In the genomic region with DNA sequence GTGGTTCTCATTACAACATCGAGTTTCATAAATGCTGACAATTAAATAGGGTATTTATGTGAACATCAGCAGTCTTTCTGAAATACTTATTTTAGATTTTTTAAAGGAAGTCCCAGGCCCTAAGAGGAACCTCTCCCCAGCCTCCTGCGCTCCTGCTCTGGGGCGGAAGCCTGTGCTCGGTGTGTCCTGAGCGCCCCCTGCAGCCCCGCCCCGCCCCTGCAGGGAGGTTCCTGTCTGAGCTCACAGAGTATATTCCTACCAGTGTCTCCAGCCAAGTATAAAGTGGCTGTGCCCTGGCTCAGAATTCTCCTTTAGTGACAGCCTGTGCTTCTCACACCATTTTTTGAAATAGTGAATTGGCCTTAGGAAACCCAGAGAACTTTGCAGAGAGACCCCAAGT, we compare ENCODE assay signal across 19 cellular contexts.
DNase-seq lines count a peak whose midpoint lies in the region; ATAC-seq, FAIRE-seq and TF ChIP-seq lines count a peak whose summit lies in the region.
"Had no signal": no experiment of that assay in that cellular context is flagged by ENCODE, and none has a peak within 500 bp of the region (broad histone marks: within the 10 kb centered on the region; RNA-seq: fewer than 3 reads in every experiment).

No MANE protein-coding gene starts in this region.

- H3K36me3 ChIP-seq in OCI-LY1 (ENCODE audit: insufficient read depth, low read length) (no peaks in the 10 kb centered on the region), HepG2 (replicated peaks in 1 of 2; ENCODE audit: control insufficient read depth in 1 of 2, insufficient read depth in 2 of 2, low read length in 2 of 2) (no peaks in the 10 kb centered on the region), PC-3 (ENCODE audit: low read depth, low read length) (no peaks in the 10 kb centered on the region; the same call in 1 of the 2 replicates)
- H3K36me3 ChIP-seq: spleen, stomach had no signal

- no peak overlapping the region for H3K27ac ChIP-seq in OCI-LY1 (ENCODE audit: low read depth, low read length, poor library complexity, severe bottlenecking)
- no peak overlapping the region for H3K27ac ChIP-seq in HepG2 (ENCODE audit: extremely low read length, insufficient read depth, low read length)
- H3K27ac ChIP-seq in PC-3 (ENCODE audit: low read length): no peak overlapping the region
- H3K27ac ChIP-seq: dorsolateral prefrontal cortex, psoas muscle, spleen, stomach had no signal

- CTCF ChIA-PET in HepG2 (lab: Yijun Ruan, JAX; ENCODE audit: low intra/inter-chr PET ratio, low total read pairs): no interaction called here
- CTCF ChIA-PET in PC-3 (lab: Charles Lee): no interaction called here

- TF ChIP-seq EP300 in HepG2 (IDR thresholded peaks at IDR 0.05; ENCODE audit: low read depth in 2 of 2, low read length in 2 of 2): no peak
- no peak for TF ChIP-seq EP300 in HepG2 (CRISPR knock-in tag; IDR thresholded peaks at IDR 0.05; ENCODE audit: borderline replicate concordance)

- H3K4me2 ChIP-seq in OCI-LY1 (ENCODE audit: low read length): no peak overlapping the region
- no peak overlapping the region for H3K4me2 ChIP-seq in HepG2 (ENCODE audit: low read depth, low read length)
- H3K4me2 ChIP-seq in PC-3 (ENCODE audit: low read length): no peak overlapping the region

- no peak for FAIRE-seq in HepG2 (lab: Jason Lieb, UNC)
- FAIRE-seq: GM19239, islet of Langerhans had no signal

- no peak overlapping the region for H3K4me3 ChIP-seq in Jurkat, Clone E6-1 (ENCODE audit: low read length)
- H3K4me3 ChIP-seq in OCI-LY1 (ENCODE audit: low read depth, low read length, poor library complexity, severe bottlenecking) (no peak overlapping the region), HepG2 (replicated peaks in 1 of 3; ENCODE audit: insufficient read depth in 1 of 3, low read depth in 2 of 3, low read length in 3 of 3) (no peak overlapping the region), PC-3 (ENCODE audit: low read length) (no peak overlapping the region)
- H3K4me3 ChIP-seq: dorsolateral prefrontal cortex, psoas muscle, spleen, stomach had no signal

- H3F3A ChIP-seq in OCI-LY1 (ENCODE audit: insufficient read depth, low read length) (no peaks in the 10 kb centered on the region), PC-3 (ENCODE audit: low read length, unreplicated experiment) (no peaks in the 10 kb centered on the region)

- H3K9ac ChIP-seq in OCI-LY1 (ENCODE audit: low read length) (no peak overlapping the region), HepG2 (ENCODE audit: insufficient read depth, low read depth, low read length) (no peak overlapping the region), PC-3 (ENCODE audit: low read length) (no peak overlapping the region)

- no peaks in the 10 kb centered on the region for H3K79me2 ChIP-seq in OCI-LY1 (ENCODE audit: insufficient read depth, low read length)
- no peaks in the 10 kb centered on the region for H3K79me2 ChIP-seq in HepG2 (ENCODE audit: insufficient read depth, low read length)
- no peaks in the 10 kb centered on the region for H3K79me2 ChIP-seq in PC-3 (ENCODE audit: low read length)

- BruUV-seq in HepG2 (replicated peaks; lab: Mats Ljungman, UMichigan): no TSS peak
- BruUV-seq in PC-3 (replicated peaks; lab: Mats Ljungman, UMichigan): no TSS peak

- POLR2A ChIA-PET in HepG2 (lab: Yijun Ruan, JAX): no interaction called here
- POLR2A ChIA-PET in PC-3 (lab: Charles Lee; ENCODE audit: unreplicated experiment): no interaction called here

- ATAC-seq in HepG2: no peak
- ATAC-seq in GM19397 (IDR thresholded peaks at IDR 0.05; ENCODE audit: unreplicated experiment): no peak
- no peak for ATAC-seq in PC-3
- no peak for ATAC-seq in left lobe of liver
- ATAC-seq: natural killer cell treated with Interleukin-12 subunit alpha and Interleukin-12 subunit beta and Interleukin-15 and Interleukin-18, amount 100 ng/mL, for 72 hours; Panc1; psoas muscle had no signal

- no peak for TF ChIP-seq POLR2A in HepG2 (IDR thresholded peaks at IDR 0.05; ENCODE audit: insufficient read depth in 1 of 2, low read depth in 2 of 2, low read length in 2 of 2)

- H3K4me1 ChIP-seq in OCI-LY1 (ENCODE audit: insufficient read depth, low read length, severe bottlenecking) (no peaks in the 10 kb centered on the region), HepG2 (ENCODE audit: insufficient read depth, low read length) (no peaks in the 10 kb centered on the region), PC-3 (ENCODE audit: insufficient read depth, low read length) (no peaks in the 10 kb centered on the region)
- H3K4me1 ChIP-seq: psoas muscle, spleen, stomach had no signal

- in situ Hi-C loops in HepG2 (cut with HindIII; ENCODE audit: extremely low pct_ligation_motif_present, low pct_unique_long_range_greater_than_20kb): no loop called here

- WGBS in HepG2 (ENCODE audit: low lambda C conversion rate): 12% methylated on average over 6 of the region's 7 CpGs

- intact Hi-C loops in HepG2 (cut with micrococcal nuclease; ENCODE audit: unreplicated experiment): no loop called here
- intact Hi-C loops in PC-3 (cut with micrococcal nuclease): no loop called here

- peak; percentile 56 for DNase-seq in activated CD8-positive, alpha-beta memory T cell treated with anti-CD3 and anti-CD28 coated beads, Interleukin-2, amount 50 U/mL, for 48 hours
- no peak for DNase-seq in activated CD8-positive, alpha-beta memory T cell treated with anti-CD3 and anti-CD28 coated beads, Interleukin-2, amount 50 U/mL, for 4 hours
- DNase-seq in Jurkat, Clone E6-1 (ENCODE audit: low read depth, low spot score): peak; percentile 70
- DNase-seq in HepG2 (ENCODE audit: low spot score) (no peak), PC-3 (no peak), left lobe of liver (ENCODE audit: low spot score) (no peak)
- DNase-seq: DMS153, dorsolateral prefrontal cortex, head of caudate nucleus, NCI-H2107, psoas muscle, spleen, stomach had no signal

- TF ChIP-seq RAD21 in HepG2 (CRISPR knock-in tag; IDR thresholded peaks at IDR 0.05): no peak

- H3K9me3 ChIP-seq in OCI-LY1 (ENCODE audit: low read length) (no peaks in the 10 kb centered on the region), HepG2 (ENCODE audit: low read length) (peaks cover 37% of the 10 kb centered on the region), PC-3 (ENCODE audit: low read length) (no peaks in the 10 kb centered on the region)
- H3K9me3 ChIP-seq: psoas muscle had no signal

- H2AFZ ChIP-seq in OCI-LY1 (ENCODE audit: low read length): no peak overlapping the region
- H2AFZ ChIP-seq in HepG2 (ENCODE audit: low read length): no peak overlapping the region
- no peak overlapping the region for H2AFZ ChIP-seq in PC-3 (ENCODE audit: low read length)

- H4K20me1 ChIP-seq in OCI-LY1 (ENCODE audit: insufficient read depth, low read length): no peaks in the 10 kb centered on the region
- no peaks in the 10 kb centered on the region for H4K20me1 ChIP-seq in HepG2 (ENCODE audit: insufficient read depth, low read length)
- no peaks in the 10 kb centered on the region for H4K20me1 ChIP-seq in PC-3 (ENCODE audit: low read length)

- no peaks in the 10 kb centered on the region for H3K9me2 ChIP-seq in OCI-LY1 (ENCODE audit: low read depth, low read length)
- H3K9me2 ChIP-seq in PC-3 (replicated peaks; ENCODE audit: low read length): no peaks in the 10 kb centered on the region

- H3K27me3 ChIP-seq in OCI-LY1 (ENCODE audit: insufficient read depth, low read length): no peaks in the 10 kb centered on the region
- no peaks in the 10 kb centered on the region; a peak in 1 of 5 replicates for H3K27me3 ChIP-seq in HepG2 (ENCODE audit: control insufficient read depth in 1 of 2, insufficient read depth in 2 of 2, low read length in 2 of 2)
- no peaks in the 10 kb centered on the region for H3K27me3 ChIP-seq in PC-3 (ENCODE audit: low read length)
- H3K27me3 ChIP-seq: spleen had no signal

- peak; percentile 73 for TF ChIP-seq CTCF in OCI-LY1 (IDR thresholded peaks at IDR 0.05; ENCODE audit: low read length)
- TF ChIP-seq CTCF in HepG2 (CRISPR knock-in tag; IDR thresholded peaks at IDR 0.05): peak; percentile 37
- no peak; the same call in 1 of the 2 replicates for TF ChIP-seq CTCF in PC-3 (conservative IDR thresholded peaks at IDR 0.05; ENCODE audit: low read depth, low read length)

TF ChIP-seq in HepG2, 621 proteins besides CTCF, POLR2A, EP300 and RAD21:
- TF ChIP-seq ZNF350 (CRISPR knock-in tag; IDR thresholded peaks at IDR 0.05; ENCODE audit: borderline replicate concordance, low read depth): no peak
- TF ChIP-seq STAG1 (CRISPR knock-in tag; IDR thresholded peaks at IDR 0.05): peak; percentile 47

Comparison
In these comparisons a context has a peak if more than half of its experiments do, and no peak if none do; other contexts are left out.
1. DNase-seq: peak in activated CD8-positive, alpha-beta memory T cell treated with anti-CD3 and anti-CD28 coated beads, Interleukin-2, amount 50 U/mL, for 48 hours (single experiment) and Jurkat, Clone E6-1 (single experiment); none in activated CD8-positive, alpha-beta memory T cell treated with anti-CD3 and anti-CD28 coated beads, Interleukin-2, amount 50 U/mL, for 4 hours (single experiment), HepG2 (single experiment), PC-3 (single experiment) and left lobe of liver (single experiment).